ENCODE assay signal across 12 cellular contexts in the genomic region with DNA sequence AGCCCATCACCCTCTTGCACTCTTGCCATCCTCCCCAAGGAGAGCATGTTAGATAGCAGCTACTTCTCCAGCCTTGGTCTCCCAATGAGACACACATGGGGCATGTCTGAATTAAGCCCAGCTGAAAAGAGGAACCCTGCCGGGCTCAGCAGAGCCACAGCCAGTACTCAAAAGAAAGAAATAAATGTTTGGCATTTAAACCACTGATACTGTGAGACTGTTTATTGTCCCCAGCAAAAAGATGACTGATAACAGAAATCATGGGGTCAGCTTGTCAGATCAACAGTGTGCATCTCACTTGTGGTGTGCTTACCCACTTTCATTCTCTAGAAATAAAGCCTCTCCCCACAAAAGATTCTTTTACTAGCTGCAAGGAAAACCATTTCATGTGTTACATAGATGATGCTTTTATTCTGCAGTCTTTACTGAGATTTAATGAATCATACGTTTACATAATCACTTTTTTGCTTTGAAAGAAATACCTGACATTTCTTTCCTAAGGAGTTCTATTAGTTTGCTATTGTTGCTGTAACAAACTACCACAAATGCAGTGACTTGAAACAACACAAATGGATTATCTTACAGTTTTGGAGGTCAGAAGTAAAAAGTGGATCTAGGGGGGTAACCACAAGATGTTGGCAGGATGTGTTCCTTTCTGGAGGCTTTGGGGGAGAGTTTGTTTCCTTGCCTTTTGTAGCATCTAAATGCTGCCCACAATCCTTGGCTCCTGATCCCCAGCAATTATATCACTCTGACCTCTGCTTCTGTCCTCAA. TPM values are rescaled to one million over a fixed set of nuclear protein-coding genes. Genes with fewer than 3 reads are reported as not detected.
DNase-seq lines count a peak whose midpoint lies in the region; ATAC-seq, FAIRE-seq and TF ChIP-seq lines count a peak whose summit lies in the region.
"Had no signal": no experiment of that assay in that cellular context is flagged by ENCODE, and none has a peak within 500 bp of the region (broad histone marks: within the 10 kb centered on the region; RNA-seq: fewer than 3 reads in every experiment).

No MANE protein-coding gene starts in this region.

- H3K9ac ChIP-seq in GM12878 (ENCODE audit: control insufficient read depth, insufficient read depth, low read length) (no peak overlapping the region), endodermal cell (ENCODE audit: extremely low read depth, low read length, poor library complexity, severe bottlenecking) (no peak overlapping the region)

- ATAC-seq in GM18520 (IDR thresholded peaks at IDR 0.05; ENCODE audit: unreplicated experiment): peak; percentile 70
- ATAC-seq in GM21723 (IDR thresholded peaks at IDR 0.05; ENCODE audit: unreplicated experiment): peak; percentile 61
- ATAC-seq in HG03354 (IDR thresholded peaks at IDR 0.05; ENCODE audit: poor library complexity, severe bottlenecking, unreplicated experiment): peak; percentile 91
- ATAC-seq in GM12878: peak; percentile 90
- ATAC-seq: HepG2 had no signal

- H3K9me3 Mint-ChIP-seq in endodermal cell: peaks cover 2% of the 10 kb centered on the region

- in situ Hi-C loops in GM12878 (cut with MboI): no loop called here

- CTCF ChIA-PET in GM12878 (lab: Yijun Ruan, JAX): no interaction called here

- H3K36me3 ChIP-seq in GM12878 (ENCODE audit: control insufficient read depth in 2 of 2, insufficient read depth in 2 of 2, low read length in 1 of 2): no peaks in the 10 kb centered on the region
- no peaks in the 10 kb centered on the region for H3K36me3 ChIP-seq in endodermal cell (ENCODE audit: control insufficient read depth, insufficient read depth, low read length)

- H3K4me1 ChIP-seq in GM12878 (ENCODE audit: control insufficient read depth, insufficient read depth, low read length): no peaks in the 10 kb centered on the region
- peaks cover 9% of the 10 kb centered on the region for H3K4me1 ChIP-seq in endodermal cell (ENCODE audit: control insufficient read depth, insufficient read depth, low read length)

- WGBS in GM12878 (ENCODE audit: insufficient coverage, insufficient replicate concordance, low lambda C conversion rate, missing lambda C conversion rate): 0% methylated on average over 2 of the region's 2 CpGs
- WGBS in endodermal cell (ENCODE audit: insufficient coverage in 1 of 2, insufficient read length in 1 of 2), 2 experiments: 74 to 78% methylated on average over 1 to 2 of the region's 2 CpGs

- no peak for TF ChIP-seq RAD21 in GM12878 (IDR thresholded peaks at IDR 0.05; ENCODE audit: insufficient read depth, low read depth, low read length)

- no peak for TF ChIP-seq POLR2A in GM12878 (IDR thresholded peaks at IDR 0.05; ENCODE audit: low read depth, low read length)

- H3K4me3 ChIP-seq in GM12878: no peak overlapping the region
- H3K4me3 ChIP-seq in endodermal cell (ENCODE audit: low read length): no peak overlapping the region

- H3K27ac ChIP-seq in GM12878 (ENCODE audit: control insufficient read depth, insufficient read depth) (no peak overlapping the region), endodermal cell (ENCODE audit: low read depth, low read length) (no peak overlapping the region)

- H2AFZ ChIP-seq in GM12878 (ENCODE audit: control insufficient read depth, low read depth, low read length): no peak overlapping the region

- H3K79me2 ChIP-seq in GM12878 (ENCODE audit: control insufficient read depth, insufficient read depth, low read length): no peaks in the 10 kb centered on the region

- RAD21 ChIA-PET in GM12878 (lab: Charles Lee; ENCODE audit: unreplicated experiment): no interaction called here

- FAIRE-seq in GM12878 (lab: Jason Lieb, UNC): no peak
- FAIRE-seq: HepG2 had no signal

- TF ChIP-seq CTCF in GM12878 (IDR thresholded peaks at IDR 0.05 in 2 of 3, conservative IDR thresholded peaks at IDR 0.05 in 1 of 3; ENCODE audit: control insufficient read depth in 2 of 3, extremely low read depth in 1 of 3, insufficient read depth in 1 of 3, low read depth in 3 of 3, low read length in 3 of 3) (no peak), endodermal cell (conservative IDR thresholded peaks at IDR 0.05) (no peak)

- no peaks in the 10 kb centered on the region for H4K20me1 ChIP-seq in GM12878 (ENCODE audit: control insufficient read depth, insufficient read depth)

- BruUV-seq in GM12878 (replicated peaks; lab: Mats Ljungman, UMichigan): no TSS peak

- no peaks in the 10 kb centered on the region for H3K27me3 ChIP-seq in GM12878 (replicated peaks in 1 of 2; ENCODE audit: control insufficient read depth in 2 of 2, insufficient read depth in 2 of 2, low read length in 1 of 2)
- no peaks in the 10 kb centered on the region for H3K27me3 ChIP-seq in endodermal cell (ENCODE audit: control insufficient read depth, insufficient read depth, low read length, poor library complexity, severe bottlenecking)

- H3K4me2 ChIP-seq in GM12878 (ENCODE audit: control insufficient read depth, insufficient read depth): no peak overlapping the region

- peak in 1 of 2 experiments; percentile 41; a peak in 1 of 4 replicates for TF ChIP-seq EP300 in GM12878 (IDR thresholded peaks at IDR 0.05; ENCODE audit: borderline replicate concordance in 1 of 2, control insufficient read depth in 1 of 2, low read depth in 2 of 2, low read length in 2 of 2)

- SMC1A ChIA-PET in GM12878 (lab: Charles Lee; ENCODE audit: uncharacterized antibody, unreplicated experiment): no interaction called here

- no peak overlapping the region for H3K4me3 Mint-ChIP-seq in endodermal cell

- H3K27me3 Mint-ChIP-seq in endodermal cell (ENCODE audit: insufficient read depth): no peaks in the 10 kb centered on the region

- POLR2A ChIA-PET in GM12878 (lab: Charles Lee): no interaction called here

- peaks cover 2% of the 10 kb centered on the region for H3K36me3 Mint-ChIP-seq in endodermal cell (ENCODE audit: low read depth)

- intact Hi-C loops in GM12878 (cut with micrococcal nuclease; ENCODE audit: unreplicated experiment): no loop called here

- DNase-seq in GM12878 (ENCODE audit: low read depth, low spot score) (no peak), endodermal cell (no peak), superior temporal gyrus (ENCODE audit: extremely low spot score) (no peak), RKO (ENCODE audit: low spot score) (no peak), NOMO-1 treated with dmso at 0.1 percent for 144 hours (lab: John Stamatoyannopoulos, UW; ENCODE audit: unreplicated experiment) (no peak)
- DNase-seq: cortex of kidney; NCI-H526; stimulated activated CD4-positive, alpha-beta T cell treated with anti-CD3 and anti-CD28 coated beads, Interleukin-12 subunit alpha, Interleukin-12 subunit beta, amount 100 ng/mL, for 4 hours had no signal

- H3K4me1 Mint-ChIP-seq in endodermal cell: peaks cover 17% of the 10 kb centered on the region

- no peaks in the 10 kb centered on the region for H3K9me3 ChIP-seq in GM12878 (replicated peaks; ENCODE audit: control insufficient read depth, insufficient read depth, low read length)
- H3K9me3 ChIP-seq in endodermal cell (ENCODE audit: control insufficient read depth, low read length): peaks cover 5% of the 10 kb centered on the region

- H3K27ac Mint-ChIP-seq in endodermal cell: no peak overlapping the region

TF ChIP-seq in GM12878, 131 proteins besides CTCF, POLR2A, EP300 and RAD21:
- TF ChIP-seq BHLHE40 (IDR thresholded peaks at IDR 0.05; ENCODE audit: borderline replicate concordance in 1 of 2, low read depth in 2 of 2, low read length in 1 of 2) (peak in 1 of 2 experiments; percentile 13; a peak in 1 of 4 replicates), JUND (IDR thresholded peaks at IDR 0.05; ENCODE audit: low read depth, low read length) (0 out of 2 replicates have a peak, but pooled peaks have one; percentile 35), RUNX3 (IDR thresholded peaks at IDR 0.05; ENCODE audit: low read length) (peak; percentile 48), SPI1 (IDR thresholded peaks at IDR 0.05; ENCODE audit: borderline replicate concordance, insufficient read depth, low read depth, low read length) (peak; percentile 72; the same call in 1 of the 2 replicates), IKZF2 (IDR thresholded peaks at IDR 0.05) (0 out of 4 replicates have a peak, but pooled peaks of 1 of the 2 experiments have one; percentile 16), RCOR1 (conservative IDR thresholded peaks at IDR 0.05; ENCODE audit: low read depth, low read length) (no peak), NR2F1 (conservative IDR thresholded peaks at IDR 0.05) (peak; percentile 65), KDM1A (IDR thresholded peaks at IDR 0.05; ENCODE audit: borderline replicate concordance) (no peak)

RNA-seq across cellular contexts. Expression of a gene that starts 20.9 kb away (rescaled TPM):
- total RNA-seq in GM12878 (2013; cell fraction: nucleolus; rRNA removed): 2.5 and 2.9 TPM in 2 replicates
- total RNA-seq in GM12878 (2014; rRNA removed): not detected in 2 replicates
- not detected in 2 replicates for total RNA-seq in GM12878 (2014; rRNA removed; fragmentation: Illumina TruSeq; extraction: Trizol)
- 0.31 TPM in 1 of 2 replicates, not detected in the other for total RNA-seq in GM12878 (2021)
- not detected for polyA plus RNA-seq in GM12878 (2011; ENCODE audit: low read depth)
- 0.12 and 0.19 TPM in 2 replicates for polyA plus RNA-seq in GM12878 (2011; rRNA removed)
- polyA plus RNA-seq in GM12878 (2011; cell fraction: cytosol; rRNA removed): not detected in 2 replicates
- 0.18 and 0.37 TPM in 2 replicates for polyA plus RNA-seq in GM12878 (2011; cell fraction: nucleus; rRNA removed)
- 0.24 and 0.45 TPM in 2 replicates for polyA plus RNA-seq in GM12878 (2012)
- 0.13 TPM in 1 of 2 replicates, not detected in the other for polyA plus RNA-seq in GM12878 (2014; fragmentation: Illumina TruSeq; extraction: Trizol)
- polyA plus RNA-seq in GM12878 (2014; fragmentation: Nextera tagmentation; extraction: Ambion mirVana): under 1 TPM; 0.37 to 0.46 TPM
- 0.19 TPM in 1 of 2 replicates, not detected in the other for polyA plus RNA-seq in GM12878 (2014; rRNA removed)
- polyA plus RNA-seq in GM12878 (2016; fragmentation: Nextera tagmentation; extraction: Ambion mirVana): under 1 TPM; 0.31 to 0.40 TPM
- polyA minus RNA-seq in GM12878 (2011; rRNA and poly(A)+ RNA removed): 0.31 and 0.44 TPM in 2 replicates
- polyA minus RNA-seq in GM12878 (2011; cell fraction: cytosol; rRNA and poly(A)+ RNA removed): not detected in 2 replicates
- polyA minus RNA-seq in GM12878 (2011; cell fraction: nucleus; rRNA and poly(A)+ RNA removed): 0.73 and 0.86 TPM in 2 replicates
- not detected for total RNA-seq in endodermal cell
- polyA plus RNA-seq in endodermal cell (2013, experiment 1 of 2): not detected
- not detected for polyA plus RNA-seq in endodermal cell (2013, experiment 2 of 2)
- total RNA-seq: HepG2 had no signal
- polyA plus RNA-seq: HepG2 had no signal
